1 cellular context compared by ENCODE assay signal in genomic region chr4:80240976-80241375, GRCh38.
TF ChIP-seq lines count a peak whose summit lies in the region.

No MANE protein-coding gene starts in this region.

TF ChIP-seq in K562, 482 proteins besides CTCF, POLR2A, EP300 and RAD21 (continued from another document):
- TF ChIP-seq PKNOX1 (IDR thresholded peaks at IDR 0.05) = peak; percentile 68
- TF ChIP-seq ARID3A (IDR thresholded peaks at IDR 0.05; ENCODE audit: borderline replicate concordance, low read depth, low read length) = peak; percentile 28; the same call in 1 of the 2 replicates
- peak; percentile 96 for TF ChIP-seq MEIS2 (IDR thresholded peaks at IDR 0.05; ENCODE audit: partially characterized antibody)
- no peak for TF ChIP-seq ATF6 (CRISPR knock-in tag; IDR thresholded peaks at IDR 0.05)
- no peak for TF ChIP-seq PRMT5 (CRISPR knock-in tag; IDR thresholded peaks at IDR 0.05)
- TF ChIP-seq PBX2 (CRISPR knock-in tag; IDR thresholded peaks at IDR 0.05; ENCODE audit: low read depth) = no peak
- peak; percentile 93 for TF ChIP-seq PBX2 (tag; conservative IDR thresholded peaks at IDR 0.05; ENCODE audit: low read depth)
TF ChIP-seq in K562: peak in this region for 4.
